1 cellular context compared by ENCODE assay signal in the genomic region with DNA sequence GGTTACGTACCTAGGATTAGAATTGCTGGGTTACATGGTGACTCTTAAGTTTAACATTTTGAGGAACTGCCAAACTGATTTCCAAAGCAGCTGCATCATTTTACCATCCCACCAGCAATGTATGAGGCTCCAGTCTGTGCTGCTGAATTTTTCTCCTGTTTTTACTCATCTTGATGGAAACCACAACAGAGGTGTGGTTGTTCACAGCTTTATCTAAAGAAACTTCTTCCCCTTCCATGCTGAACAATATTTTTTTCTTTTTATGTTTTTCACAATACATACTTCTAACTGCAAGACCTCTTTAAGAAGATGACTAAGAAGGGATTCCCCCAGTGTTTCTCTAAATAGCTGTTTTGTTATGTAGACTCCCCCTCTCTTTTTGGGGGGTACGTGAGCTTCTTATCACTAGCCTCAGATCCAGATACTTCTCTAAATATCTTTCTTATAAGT.
TF ChIP-seq lines count a peak whose summit lies in the region.

No MANE protein-coding gene starts in this region.

TF ChIP-seq in SK-N-SH treated with all-trans-retinoic acid at 6 μM for 48 hours, 23 proteins besides CTCF, POLR2A, EP300 and RAD21 (continued from another document):
- TF ChIP-seq ZFP30 (CRISPR knock-in tag; IDR thresholded peaks at IDR 0.05) = no peak
